25 cellular contexts compared by ENCODE assay signal in the genomic region with DNA sequence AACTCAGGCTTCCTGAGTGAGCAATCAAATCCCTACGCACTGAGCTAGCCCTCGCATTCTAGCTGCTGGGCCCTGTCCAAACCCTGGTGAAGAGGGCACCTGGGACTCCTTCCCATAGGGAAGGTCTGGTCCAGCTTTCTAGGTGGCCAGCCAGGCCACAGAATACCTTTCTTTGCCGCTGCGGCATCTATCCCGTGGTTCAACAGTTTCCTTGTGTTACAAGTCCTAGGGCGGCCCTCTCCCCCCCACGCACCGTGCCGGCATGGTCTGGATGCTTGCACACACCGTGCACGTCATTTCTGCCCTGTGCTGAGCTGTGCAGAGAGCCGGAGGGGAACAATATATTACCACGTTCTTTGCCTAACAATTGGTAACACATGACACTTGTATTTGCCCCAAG.
"Had no signal": no experiment of that assay in that cellular context is flagged by ENCODE, and none has a peak within 500 bp of the region (broad histone marks: within the 10 kb centered on the region; RNA-seq: fewer than 3 reads in every experiment).

No MANE protein-coding gene starts in this region.

- H3K27ac ChIP-seq: dorsolateral prefrontal cortex, epithelial cell of prostate, foreskin keratinocyte, gastroesophageal sphincter, heart left ventricle, hepatocyte, lower lobe of right lung, pancreas, sigmoid colon, stomach, thyroid gland had no signal

- H3K4me3 ChIP-seq: dorsolateral prefrontal cortex, gastroesophageal sphincter, heart left ventricle, hepatocyte, lower lobe of right lung, pancreas, sigmoid colon, stomach, thyroid gland had no signal

- H3K4me2 ChIP-seq: hepatocyte had no signal

- H2AFZ ChIP-seq: hepatocyte had no signal

- H3K4me1 ChIP-seq: foreskin keratinocyte, gastroesophageal sphincter, heart left ventricle, lower lobe of right lung, pancreas, sigmoid colon, stomach, thyroid gland had no signal

- H3K27me3 ChIP-seq: foreskin keratinocyte, hepatocyte, thyroid gland had no signal

- DNase-seq: cerebellar nuclear complex; dorsolateral prefrontal cortex; effector CD8-positive, alpha-beta T cell; endodermal cell; foreskin keratinocyte; heart left ventricle; left colon; left ventricle myocardium superior; lower lobe of right lung; naive thymus-derived CD8-positive, alpha-beta T cell; nephron progenitor cell; occipital lobe; pancreas; sigmoid colon; stimulated activated CD4-positive, alpha-beta T cell treated with anti-CD3 and anti-CD28 coated beads, Interleukin-2, amount 100 ng/mL, for 24 hours; stimulated activated CD4-positive, alpha-beta T cell treated with anti-CD3 and anti-CD28 coated beads, Interleukin-4, amount 100 ng/mL, for 24 hours; stimulated activated naive CD4-positive, alpha-beta T cell treated with Interleukin-2 at 50 U/mL for 16 hours; stomach; thyroid gland; trophoblast cell had no signal

- FAIRE-seq: pancreas had no signal

- H3K79me2 ChIP-seq: hepatocyte had no signal

- ATAC-seq: esophagus mucosa; foreskin keratinocyte; gastroesophageal sphincter; heart left ventricle; left colon; left ventricle myocardium superior; lower lobe of right lung; naive thymus-derived CD8-positive, alpha-beta T cell; pancreas; stimulated activated effector memory CD8-positive, alpha-beta T cell treated with anti-CD3 and anti-CD28 coated beads, Interleukin-12 subunit alpha, Interleukin-12 subunit beta, amount 100 ng/mL, for 72 hours had no signal

- H3K36me3 ChIP-seq: gastroesophageal sphincter, heart left ventricle, lower lobe of right lung, pancreas, sigmoid colon, stomach, thyroid gland had no signal

- H3K9me3 ChIP-seq: heart left ventricle, lower lobe of right lung, pancreas, sigmoid colon, thyroid gland had no signal
